Comparison of ENCODE assay signal across 8 cellular contexts in the genomic region with DNA sequence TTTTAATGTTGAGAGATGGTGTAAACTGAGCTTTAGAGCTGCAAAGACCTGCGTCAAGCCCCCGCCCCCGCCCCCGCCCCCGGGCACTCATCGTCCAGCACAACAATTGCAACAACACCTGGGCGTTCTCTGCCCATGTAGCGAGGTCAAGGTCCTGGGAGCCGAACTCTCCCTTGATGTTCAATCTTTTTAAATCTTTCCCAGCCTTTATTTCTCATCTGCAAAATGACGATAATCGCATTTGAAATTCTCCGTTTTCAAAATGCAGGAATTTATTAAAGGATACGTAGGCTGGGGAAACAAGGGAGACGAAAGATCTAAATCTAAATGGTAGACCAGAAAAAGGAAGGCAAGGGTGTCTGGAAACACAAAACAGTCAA. TPM values are rescaled to one million over a fixed set of nuclear protein-coding genes. Genes with fewer than 3 reads are reported as not detected.
A peak's percentile ranks its signal among the peaks of the same experiment; 100 is the strongest.
DNase-seq lines count a peak whose midpoint lies in the region; ATAC-seq lines count a peak whose summit lies in the region.

No MANE protein-coding gene starts in this region.

- peak overlapping the region; percentile 99 for H3K4me3 ChIP-seq in NT2/D1 (ENCODE audit: insufficient read length, low read depth)
- H3K4me3 ChIP-seq in effector memory CD4-positive, alpha-beta T cell (ENCODE audit: insufficient read depth, low read depth, low read length, poor library complexity, severe bottlenecking): peak overlapping the region; percentile 52
- H3K4me3 ChIP-seq in mononuclear cell (ENCODE audit: low read length): peak overlapping the region; percentile 61

- peak overlapping the region; percentile 71 for H3K27ac ChIP-seq in effector memory CD4-positive, alpha-beta T cell (ENCODE audit: insufficient read depth, low read length, poor library complexity, severe bottlenecking)

- H3K27me3 ChIP-seq in NT2/D1 (ENCODE audit: insufficient read depth, insufficient read length): no peaks in the 10 kb centered on the region
- no peaks in the 10 kb centered on the region for H3K27me3 ChIP-seq in effector memory CD4-positive, alpha-beta T cell (replicated peaks; ENCODE audit: control insufficient read depth, insufficient read depth, low read length, poor library complexity, severe bottlenecking)
- H3K27me3 ChIP-seq in mononuclear cell (ENCODE audit: insufficient read depth, low read length): no peaks in the 10 kb centered on the region

- peaks cover 14% of the 10 kb centered on the region for H3K36me3 ChIP-seq in NT2/D1 (ENCODE audit: insufficient read depth, insufficient read length, low read length)
- H3K36me3 ChIP-seq in effector memory CD4-positive, alpha-beta T cell (ENCODE audit: control insufficient read depth, insufficient read depth, low read length): no peaks in the 10 kb centered on the region

- H3K4me1 ChIP-seq in NT2/D1 (ENCODE audit: insufficient read depth, insufficient read length) (no peaks in the 10 kb centered on the region), mononuclear cell (ENCODE audit: insufficient read depth, low read length) (peaks cover 45% of the 10 kb centered on the region)
- peaks cover 8% of the 10 kb centered on the region for H3K4me1 ChIP-seq in effector memory CD4-positive, alpha-beta T cell (ENCODE audit: control insufficient read depth, insufficient read depth, low read length, poor library complexity, severe bottlenecking)

- H3K9ac ChIP-seq in NT2/D1 (ENCODE audit: insufficient read length, low read depth): peak overlapping the region; percentile 79

- no peaks in the 10 kb centered on the region; the same call in 1 of the 2 replicates for H3K9me3 ChIP-seq in NT2/D1 (ENCODE audit: insufficient read depth, low read length)
- no peaks in the 10 kb centered on the region for H3K9me3 ChIP-seq in effector memory CD4-positive, alpha-beta T cell (ENCODE audit: control insufficient read depth, low read length)
- H3K9me3 ChIP-seq in mononuclear cell (ENCODE audit: low read depth, low read length): no peaks in the 10 kb centered on the region

- peak; percentile 22 for ATAC-seq in GM21447 (IDR thresholded peaks at IDR 0.05; ENCODE audit: unreplicated experiment)
- ATAC-seq in HG02610 (IDR thresholded peaks at IDR 0.05; ENCODE audit: unreplicated experiment): no peak
- no peak for ATAC-seq in HG03280 (IDR thresholded peaks at IDR 0.05; ENCODE audit: unreplicated experiment)

- DNase-seq in COLO668 (lab: John Stamatoyannopoulos, UW; ENCODE audit: unreplicated experiment) (peak; percentile 43), NT2/D1 (ENCODE audit: low read depth, low spot score) (no peak), DMS 273 treated with DMSO at 0.1 percent for 48 hours (lab: John Stamatoyannopoulos, UW) (no peak)
- DNase-seq in effector memory CD4-positive, alpha-beta T cell: no peak

RNA-seq across cellular contexts. Expression of a gene that starts 0.6 kb away (rescaled TPM):
- total RNA-seq in mononuclear cell: 23.5 TPM

RNA-seq across cellular contexts. Expression of a gene that starts 52.0 kb away (rescaled TPM):
- 0.10 TPM for total RNA-seq in mononuclear cell
